Comparison of ENCODE assay signal across 18 cellular contexts in genomic region chr6:118791499-118791898, GRCh38.
DNase-seq lines count a peak whose midpoint lies in the region; ATAC-seq and TF ChIP-seq lines count a peak whose summit lies in the region.
"Had no signal": no experiment of that assay in that cellular context is flagged by ENCODE, and none has a peak within 500 bp of the region (broad histone marks: within the 10 kb centered on the region; RNA-seq: fewer than 3 reads in every experiment).

No MANE protein-coding gene starts in this region.

- intact Hi-C loops in activated T-helper 2 cell treated with anti-CD3 and anti-CD28 coated beads, Interferon-gamma antibody, Interleukin-2, Interleukin-4, amounts not matched to agents 10 μg/mL and 5 μg/mL and 100 μg/mL, durations not matched to agents 14 hours and 24 hours and 36 hours (cut with micrococcal nuclease): no loop called here

- H3K36me3 Mint-ChIP-seq in activated naive CD4-positive, alpha-beta T cell treated with anti-CD3 and anti-CD28 coated beads, Interleukin-2, amount 50 U/mL, for 72 hours: peaks cover 24 to 43% of the 10 kb centered on the region in 2 donors
- H3K36me3 Mint-ChIP-seq in activated T-helper 2 cell treated with anti-CD3 and anti-CD28 coated beads, Interferon-gamma antibody, Interleukin-2, Interleukin-4, amounts not matched to agents 10 μg/mL and 5 μg/mL and 100 μg/mL, durations not matched to agents 14 hours and 24 hours and 36 hours (ENCODE audit: low read depth): peaks cover 14% of the 10 kb centered on the region
- H3K36me3 Mint-ChIP-seq in neural crest cell (ENCODE audit: low read depth): peaks cover 5% of the 10 kb centered on the region
- H3K36me3 Mint-ChIP-seq in activated CD8-positive, alpha-beta memory T cell treated with anti-CD3 and anti-CD28 coated beads, Interleukin-2, amount 10 ng/mL, durations not matched to agents 7 days and 5 days: peaks cover 11% of the 10 kb centered on the region

- peak overlapping the region; percentile 19 to 83 for H3K27ac Mint-ChIP-seq in activated naive CD4-positive, alpha-beta T cell treated with anti-CD3 and anti-CD28 coated beads, Interleukin-2, amount 50 U/mL, for 72 hours
- peak overlapping the region; percentile 10 for H3K27ac Mint-ChIP-seq in activated T-helper 2 cell treated with anti-CD3 and anti-CD28 coated beads, Interferon-gamma antibody, Interleukin-2, Interleukin-4, amounts not matched to agents 10 μg/mL and 5 μg/mL and 100 μg/mL, durations not matched to agents 14 hours and 24 hours and 36 hours
- peak overlapping the region; percentile 79 for H3K27ac Mint-ChIP-seq in neural crest cell (ENCODE audit: unreplicated experiment)
- no peak overlapping the region for H3K27ac Mint-ChIP-seq in activated CD8-positive, alpha-beta memory T cell treated with anti-CD3 and anti-CD28 coated beads, Interleukin-2, amount 10 ng/mL, durations not matched to agents 7 days and 5 days

- H3K9me3 Mint-ChIP-seq in activated naive CD4-positive, alpha-beta T cell treated with anti-CD3 and anti-CD28 coated beads, Interleukin-2, amount 50 U/mL, for 72 hours: peaks cover 7 to 21% of the 10 kb centered on the region in 2 donors
- peaks cover 19% of the 10 kb centered on the region for H3K9me3 Mint-ChIP-seq in activated T-helper 2 cell treated with anti-CD3 and anti-CD28 coated beads, Interferon-gamma antibody, Interleukin-2, Interleukin-4, amounts not matched to agents 10 μg/mL and 5 μg/mL and 100 μg/mL, durations not matched to agents 14 hours and 24 hours and 36 hours
- peaks cover 7% of the 10 kb centered on the region for H3K9me3 Mint-ChIP-seq in neural crest cell
- peaks cover 12% of the 10 kb centered on the region for H3K9me3 Mint-ChIP-seq in activated CD8-positive, alpha-beta memory T cell treated with anti-CD3 and anti-CD28 coated beads, Interleukin-2, amount 10 ng/mL, durations not matched to agents 7 days and 5 days (ENCODE audit: low read depth)

- no peak overlapping the region for H3K4me3 Mint-ChIP-seq in activated T-helper 2 cell treated with anti-CD3 and anti-CD28 coated beads, Interferon-gamma antibody, Interleukin-2, Interleukin-4, amounts not matched to agents 10 μg/mL and 5 μg/mL and 100 μg/mL, durations not matched to agents 14 hours and 24 hours and 36 hours (ENCODE audit: low read depth)
- no peak overlapping the region for H3K4me3 Mint-ChIP-seq in neural crest cell
- no peak overlapping the region for H3K4me3 Mint-ChIP-seq in activated CD8-positive, alpha-beta memory T cell treated with anti-CD3 and anti-CD28 coated beads, Interleukin-2, amount 10 ng/mL, durations not matched to agents 7 days and 5 days
- H3K4me3 Mint-ChIP-seq: IgD-negative memory B cell had no signal

- TF ChIP-seq CTCF in neural crest cell (conservative IDR thresholded peaks at IDR 0.05): no peak

- ATAC-seq in activated CD4-positive, CD25-positive, alpha-beta regulatory T cell treated with anti-CD3 and anti-CD28 coated beads, Interleukin-2, amount 50 U/mL, for 24 hours: peak; percentile 51 to 59
- ATAC-seq in activated naive CD4-positive, alpha-beta T cell treated with anti-CD3 and anti-CD28 coated beads, Interleukin-2, amount 50 U/mL, for 72 hours: peak; percentile 41 to 70
- ATAC-seq in activated CD8-positive, alpha-beta memory T cell treated with anti-CD3 and anti-CD28 coated beads, Interleukin-2, amount 10 ng/mL, durations not matched to agents 7 days and 5 days: no peak
- ATAC-seq in HG03108 (IDR thresholded peaks at IDR 0.05; ENCODE audit: unreplicated experiment): no peak

- H3K4me1 Mint-ChIP-seq in activated T-helper 2 cell treated with anti-CD3 and anti-CD28 coated beads, Interferon-gamma antibody, Interleukin-2, Interleukin-4, amounts not matched to agents 10 μg/mL and 5 μg/mL and 100 μg/mL, durations not matched to agents 14 hours and 24 hours and 36 hours (ENCODE audit: low read depth): peaks cover 24% of the 10 kb centered on the region
- peaks cover 26% of the 10 kb centered on the region for H3K4me1 Mint-ChIP-seq in neural crest cell
- peaks cover 25% of the 10 kb centered on the region for H3K4me1 Mint-ChIP-seq in activated CD8-positive, alpha-beta memory T cell treated with anti-CD3 and anti-CD28 coated beads, Interleukin-2, amount 10 ng/mL, durations not matched to agents 7 days and 5 days

- no peaks in the 10 kb centered on the region for H3K27me3 Mint-ChIP-seq in activated T-helper 2 cell treated with anti-CD3 and anti-CD28 coated beads, Interferon-gamma antibody, Interleukin-2, Interleukin-4, amounts not matched to agents 10 μg/mL and 5 μg/mL and 100 μg/mL, durations not matched to agents 14 hours and 24 hours and 36 hours (ENCODE audit: low read depth)
- no peaks in the 10 kb centered on the region for H3K27me3 Mint-ChIP-seq in neural crest cell (ENCODE audit: low read depth)
- no peaks in the 10 kb centered on the region for H3K27me3 Mint-ChIP-seq in activated CD8-positive, alpha-beta memory T cell treated with anti-CD3 and anti-CD28 coated beads, Interleukin-2, amount 10 ng/mL, durations not matched to agents 7 days and 5 days
- H3K27me3 Mint-ChIP-seq: IgD-negative memory B cell had no signal

- no peak for DNase-seq in activated CD4-positive, CD25-positive, alpha-beta regulatory T cell treated with anti-CD3 and anti-CD28 coated beads, Interleukin-2, amount 50 U/mL, for 72 hours
- no peak for DNase-seq in activated naive CD4-positive, alpha-beta T cell treated with anti-CD3 and anti-CD28 coated beads, Interleukin-2, amount 50 U/mL, for 72 hours (ENCODE audit: low spot score in 2 of 2)
- no peak for DNase-seq in activated naive CD4-positive, alpha-beta T cell (lab: John Stamatoyannopoulos, UW)
- DNase-seq in activated T-helper 2 cell treated with anti-CD3 and anti-CD28 coated beads, Interferon-gamma antibody, Interleukin-2, Interleukin-4, amounts not matched to agents 10 μg/mL and 5 μg/mL and 100 μg/mL, durations not matched to agents 14 hours and 24 hours and 36 hours (ENCODE audit: low spot score): no peak
- DNase-seq in neural crest cell (ENCODE audit: low read depth, low spot score): no peak
- DNase-seq in activated CD8-positive, alpha-beta memory T cell treated with anti-CD3 and anti-CD28 coated beads, Interleukin-2, amount 10 ng/mL, durations not matched to agents 7 days and 5 days: no peak
- DNase-seq: AML-193, COR-L47, DMS 273 treated with DMSO at 0.1 percent for 48 hours, DND-41, Karpas-422, NCI-H1417 treated with DMSO at 0.1 percent for 48 hours, NCI-H1930, NCI-H345, NCI-H524 treated with DMSO at 0.1 percent for 48 hours had no signal

- CTCF ChIA-PET in activated CD8-positive, alpha-beta memory T cell treated with anti-CD3 and anti-CD28 coated beads, Interleukin-2, amount 10 ng/mL, durations not matched to agents 7 days and 5 days (lab: Charles Lee): interaction anchor here (0.8 to 2.8 kb wide), 2 partner anchors 9 to 15 kb away, joined by 3 to 11 read pairs; no protein-coding TSS in a partner anchor

Comparison
In these comparisons a context has a peak if more than half of its experiments do, and no peak if none do; other contexts are left out.
1. ATAC-seq: peak in activated CD4-positive, CD25-positive, alpha-beta regulatory T cell treated with anti-CD3 and anti-CD28 coated beads, Interleukin-2, amount 50 U/mL, for 24 hours (2 of 2) and activated naive CD4-positive, alpha-beta T cell treated with anti-CD3 and anti-CD28 coated beads, Interleukin-2, amount 50 U/mL, for 72 hours (2 of 2); none in activated CD8-positive, alpha-beta memory T cell treated with anti-CD3 and anti-CD28 coated beads, Interleukin-2, amount 10 ng/mL, durations not matched to agents 7 days and 5 days (single experiment) and HG03108 (single experiment).